In the genomic region with DNA sequence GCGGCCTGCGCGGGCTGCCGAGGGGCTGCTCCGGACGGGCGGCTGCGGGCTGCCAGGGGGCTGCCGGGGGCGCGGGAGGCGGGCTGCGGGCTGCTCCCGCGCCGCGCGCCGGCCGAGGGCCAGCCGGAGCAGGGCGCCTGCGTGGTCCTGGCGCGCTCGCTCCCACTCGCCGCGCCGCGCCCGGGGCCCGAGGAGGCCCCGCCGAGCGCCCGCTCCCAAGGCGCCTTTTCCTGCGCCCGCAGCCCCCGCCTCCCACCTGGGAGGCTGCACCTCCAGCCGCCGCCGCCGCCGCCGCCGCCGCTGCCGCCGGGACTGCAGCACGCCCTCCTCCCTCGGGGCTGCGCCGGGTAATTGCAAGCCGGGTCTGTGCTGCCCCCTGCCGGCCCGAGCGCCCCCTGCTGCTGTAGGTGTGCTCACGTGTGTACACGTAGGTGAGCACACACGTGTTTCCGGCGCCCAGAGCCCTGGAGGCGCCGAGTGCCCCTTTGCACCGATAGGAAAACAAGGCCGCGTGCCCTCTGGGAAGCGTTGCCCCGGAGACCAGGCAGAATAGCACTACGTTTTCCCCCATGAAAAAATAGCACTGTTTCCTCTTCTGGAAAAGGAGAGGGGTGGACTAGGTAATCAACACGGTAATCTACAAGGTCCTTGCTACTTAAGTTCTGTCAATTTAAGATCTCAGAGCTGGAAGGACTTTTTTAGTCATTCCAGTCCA, we compare ENCODE assay signal across 8 cellular contexts. TPM values are rescaled to one million over a fixed set of nuclear protein-coding genes. Genes with fewer than 3 reads are reported as not detected.
DNase-seq lines count a peak whose midpoint lies in the region; ATAC-seq and TF ChIP-seq lines count a peak whose summit lies in the region.

TSS of gene EPB41L4B (minus strand) at position 326 of the 715 bp plus-strand sequence. CDS start 613 bp downstream, outside the sequence.

- peak within 1 kb of the TSS; percentile 81 for H3K4me3 Mint-ChIP-seq in activated CD4-positive, alpha-beta T cell treated with anti-CD3 and anti-CD28 coated beads, Interleukin-2, amount 10 ng/mL, durations not matched to agents 24 days and 14 days

- intact Hi-C loops in activated CD4-positive, alpha-beta T cell treated with anti-CD3 and anti-CD28 coated beads, Interleukin-2, amount 10 ng/mL, durations not matched to agents 24 days and 14 days (cut with micrococcal nuclease): loop anchor here (1.0 to 10.0 kb wide), 6 partner anchors 77 to 386 kb away; partner anchors contain the start of genes ABITRAM and ELP1
- intact Hi-C loops in left lung (cut with DNase I): no loop called here

- H3K27me3 ChIP-seq in left lung: peaks cover 10 to 67% of the 10 kb centered on the region in 2 donors

- peak; percentile 89 for DNase-seq in AG20443 (ENCODE audit: low spot score)
- DNase-seq in NCI-H460 (ENCODE audit: extremely low read depth, low read depth): peak; percentile 83
- peak; percentile 97 for DNase-seq in activated CD4-positive, alpha-beta T cell treated with anti-CD3 and anti-CD28 coated beads, Interleukin-2, amount 10 ng/mL, durations not matched to agents 24 days and 14 days
- peak; percentile 60 for DNase-seq in dedifferentiated amniotic fluid mesenchymal stem cell (ENCODE audit: extremely low spot score)
- peak; percentile 87 to 96 for DNase-seq in left lung
- peak; percentile 81 for DNase-seq in stimulated activated CD4-positive, alpha-beta T cell treated with anti-CD3 and anti-CD28 coated beads, Interleukin-2, amount 100 ng/mL, for 4 hours (ENCODE audit: low read depth)

- H3K9me3 ChIP-seq in left lung: no peaks in the 10 kb centered on the region

- no peaks in the 10 kb centered on the region for H3K36me3 ChIP-seq in left lung

- peaks cover 0 to 24% of the 10 kb centered on the region in 2 donors for H3K4me1 ChIP-seq in left lung

- no peaks in the 10 kb centered on the region for H3K36me3 Mint-ChIP-seq in activated CD4-positive, alpha-beta T cell treated with anti-CD3 and anti-CD28 coated beads, Interleukin-2, amount 10 ng/mL, durations not matched to agents 24 days and 14 days (ENCODE audit: low read depth)

- no peaks in the 10 kb centered on the region for H3K9me3 Mint-ChIP-seq in activated CD4-positive, alpha-beta T cell treated with anti-CD3 and anti-CD28 coated beads, Interleukin-2, amount 10 ng/mL, durations not matched to agents 24 days and 14 days

- peaks cover 68% of the 10 kb centered on the region for H3K27me3 Mint-ChIP-seq in activated CD4-positive, alpha-beta T cell treated with anti-CD3 and anti-CD28 coated beads, Interleukin-2, amount 10 ng/mL, durations not matched to agents 24 days and 14 days

- H3K27ac ChIP-seq in left lung: peak within 1 kb of the TSS in 1 of 2 donors; percentile 58

- ATAC-seq in GM19035 (IDR thresholded peaks at IDR 0.05; ENCODE audit: unreplicated experiment): peak; percentile 98
- ATAC-seq in HG03342 (IDR thresholded peaks at IDR 0.05; ENCODE audit: unreplicated experiment): peak; percentile 98
- ATAC-seq in left lung: peak; percentile 88

- peak within 1 kb of the TSS; percentile 34 to 44 for H3K4me3 ChIP-seq in left lung

- peaks cover 10% of the 10 kb centered on the region for H3K4me1 Mint-ChIP-seq in activated CD4-positive, alpha-beta T cell treated with anti-CD3 and anti-CD28 coated beads, Interleukin-2, amount 10 ng/mL, durations not matched to agents 24 days and 14 days

- TF ChIP-seq CTCF in left lung (IDR thresholded peaks at IDR 0.05): peak; percentile 88 to 89

- peak within 1 kb of the TSS; percentile 66 for H3K27ac Mint-ChIP-seq in activated CD4-positive, alpha-beta T cell treated with anti-CD3 and anti-CD28 coated beads, Interleukin-2, amount 10 ng/mL, durations not matched to agents 24 days and 14 days

RNA-seq across cellular contexts. Expression of gene EPB41L4B, which starts in this region (rescaled TPM):
- total RNA-seq in NCI-H460 (2014; rRNA removed; shearing (Covaris generic)): 23.1 and 24.5 TPM in 2 replicates
- 11.3 and 14.0 TPM in 2 replicates for polyA plus RNA-seq in NCI-H460 (2014; cell fraction: nucleus; rRNA removed)
- 1.2 and 1.5 TPM in 2 replicates for total RNA-seq in activated CD4-positive, alpha-beta T cell treated with anti-CD3 and anti-CD28 coated beads, Interleukin-2, amount 10 ng/mL, durations not matched to agents 24 days and 14 days
- total RNA-seq in left lung: 10 to 100 TPM; 11.6 to 17.7 TPM
